ENCODE assay signal across 35 cellular contexts in the genomic region with DNA sequence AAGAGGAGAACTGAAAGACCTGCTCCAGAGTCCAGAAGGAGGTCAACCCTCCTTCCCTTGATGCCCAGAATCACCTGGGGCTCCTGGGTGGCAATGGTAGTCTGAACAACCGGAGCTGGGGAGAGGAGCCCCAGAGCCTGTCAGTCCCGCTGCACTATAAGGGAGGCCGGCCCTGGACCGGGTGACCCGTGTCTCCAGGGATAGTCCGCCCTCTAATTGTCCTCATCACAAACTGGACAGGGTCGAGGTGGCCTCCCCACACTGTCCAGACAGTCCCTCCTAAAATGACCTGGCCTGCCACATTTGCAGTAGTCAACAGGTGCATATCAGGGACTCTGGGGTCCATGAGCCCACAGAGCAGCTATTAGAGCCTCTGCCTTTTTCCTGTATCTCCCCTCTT.
"Had no signal": no experiment of that assay in that cellular context is flagged by ENCODE, and none has a peak within 500 bp of the region (broad histone marks: within the 10 kb centered on the region; RNA-seq: fewer than 3 reads in every experiment).

No MANE protein-coding gene starts in this region.

- DNase-seq: Karpas-422, Kasumi-1, MG63, MM.1S, MV-4-11, NCI-H1048, NCI-H1092, NCI-H1092 treated with DMSO at 0.1 percent for 48 hours, NCI-H1105, NCI-H1105 treated with DMSO at 0.1 percent for 48 hours, NCI-H1417, NCI-H1417 treated with DMSO at 0.1 percent for 48 hours, NCI-H1436, NCI-H1436 treated with DMSO at 0.1 percent for 48 hours, NCI-H146, NCI-H1694, NCI-H1694 treated with DMSO at 0.1 percent for 48 hours, NCI-H187, NCI-H187 treated with DMSO at 0.1 percent for 48 hours, NCI-H1930, NCI-H2029, NCI-H2029 treated with DMSO at 0.1 percent for 48 hours, NCI-H2081, NCI-H2081 treated with DMSO at 0.1 percent for 48 hours, NCI-H2107, NCI-H2171, NCI-H2171 treated with DMSO at 0.1 percent for 48 hours, NCI-H2227 treated with DMSO at 0.1 percent for 48 hours, NCI-H226, NCI-H345, NCI-H446, NCI-H446 treated with DMSO at 0.1 percent for 48 hours, NCI-H510A, NCI-H510A treated with DMSO at 0.1 percent for 48 hours, NCI-H524 had no signal

- H3K36me3 ChIP-seq: MG63 had no signal

- H3K27me3 ChIP-seq: MG63 had no signal

- H3K4me3 ChIP-seq: MG63 had no signal
